10 cellular contexts compared by ENCODE assay signal in the genomic region with DNA sequence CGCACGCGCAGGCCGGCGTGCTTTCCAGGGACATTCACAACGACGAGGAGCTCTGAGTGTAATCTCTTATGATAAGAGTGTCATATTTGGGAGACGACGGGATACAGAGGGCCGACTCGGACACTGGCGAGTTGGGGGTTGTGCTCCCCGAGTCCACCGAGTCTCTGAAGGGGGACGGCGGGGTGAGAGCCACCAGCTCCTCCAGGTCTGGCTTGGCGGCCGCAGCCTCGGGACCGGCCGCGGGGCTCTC.
DNase-seq lines count a peak whose midpoint lies in the region; ATAC-seq and TF ChIP-seq lines count a peak whose summit lies in the region.
"Had no signal": no experiment of that assay in that cellular context is flagged by ENCODE, and none has a peak within 500 bp of the region (broad histone marks: within the 10 kb centered on the region; RNA-seq: fewer than 3 reads in every experiment).

No MANE protein-coding gene starts in this region.

- TF ChIP-seq CTCF in CD14-positive monocyte (IDR thresholded peaks at IDR 0.05) (no peak), nephron progenitor cell (IDR thresholded peaks at IDR 0.05) (no peak)

- H3K4me1 Mint-ChIP-seq in CD14-positive monocyte (peaks cover 13% of the 10 kb centered on the region), nephron progenitor cell (no peaks in the 10 kb centered on the region)
- peaks cover 26% of the 10 kb centered on the region for H3K4me1 Mint-ChIP-seq in dendritic cell treated with granulocyte-macrophage colony-stimulating factor and Interleukin-4, amounts not matched to agents 40 ng/mL and 50 ng/mL, for 4 days (ENCODE audit: low read depth)

- peak overlapping the region in 2 of 7 donors; percentile 33 to 72 for H3K27ac Mint-ChIP-seq in CD14-positive monocyte
- H3K27ac Mint-ChIP-seq in dendritic cell treated with granulocyte-macrophage colony-stimulating factor and Interleukin-4, amounts not matched to agents 40 ng/mL and 50 ng/mL, for 4 days: peak overlapping the region; percentile 60
- no peak overlapping the region for H3K27ac Mint-ChIP-seq in nephron progenitor cell

- intact Hi-C loops in CD14-positive monocyte (cut with micrococcal nuclease): no loop called here
- intact Hi-C loops in dendritic cell treated with granulocyte-macrophage colony-stimulating factor and Interleukin-4, amounts not matched to agents 40 ng/mL and 50 ng/mL, for 4 days (cut with micrococcal nuclease): no loop called here

- H3K9me3 Mint-ChIP-seq in CD14-positive monocyte: peaks cover 0 to 9% (median 5%) of the 10 kb centered on the region in 7 donors
- H3K9me3 Mint-ChIP-seq in dendritic cell treated with granulocyte-macrophage colony-stimulating factor and Interleukin-4, amounts not matched to agents 40 ng/mL and 50 ng/mL, for 4 days: no peaks in the 10 kb centered on the region
- peaks cover 4% of the 10 kb centered on the region for H3K9me3 Mint-ChIP-seq in nephron progenitor cell

- peak overlapping the region; percentile 70 to 91 for H3K4me3 Mint-ChIP-seq in CD14-positive monocyte
- peak overlapping the region; percentile 73 for H3K4me3 Mint-ChIP-seq in dendritic cell treated with granulocyte-macrophage colony-stimulating factor and Interleukin-4, amounts not matched to agents 40 ng/mL and 50 ng/mL, for 4 days
- H3K4me3 Mint-ChIP-seq in nephron progenitor cell: peak overlapping the region; percentile 81

- ATAC-seq in HG02884 (IDR thresholded peaks at IDR 0.05; ENCODE audit: unreplicated experiment) (peak; percentile 40), HG03280 (IDR thresholded peaks at IDR 0.05; ENCODE audit: unreplicated experiment) (no peak), HG03565 (IDR thresholded peaks at IDR 0.05; ENCODE audit: unreplicated experiment) (no peak)

- peaks cover 0 to 9% of the 10 kb centered on the region in 2 donors for H3K36me3 Mint-ChIP-seq in CD14-positive monocyte
- no peaks in the 10 kb centered on the region for H3K36me3 Mint-ChIP-seq in dendritic cell treated with granulocyte-macrophage colony-stimulating factor and Interleukin-4, amounts not matched to agents 40 ng/mL and 50 ng/mL, for 4 days (ENCODE audit: low read depth)
- H3K36me3 Mint-ChIP-seq in nephron progenitor cell (ENCODE audit: low read depth): no peaks in the 10 kb centered on the region

- H3K27me3 Mint-ChIP-seq in CD14-positive monocyte (ENCODE audit: low read depth in 3 of 3): peaks cover 47 to 61% (median 54%) of the 10 kb centered on the region in 3 donors
- peaks cover 59% of the 10 kb centered on the region for H3K27me3 Mint-ChIP-seq in dendritic cell treated with granulocyte-macrophage colony-stimulating factor and Interleukin-4, amounts not matched to agents 40 ng/mL and 50 ng/mL, for 4 days
- H3K27me3 Mint-ChIP-seq in nephron progenitor cell (ENCODE audit: low read depth, poor library complexity): peaks cover 56% of the 10 kb centered on the region

- DNase-seq in CD14-positive monocyte (ENCODE audit: low spot score) (no peak), nephron progenitor cell (no peak), occipital lobe (lab: John Stamatoyannopoulos, UW) (no peak), medulla oblongata (ENCODE audit: extremely low spot score) (no peak)
- DNase-seq: amygdala, Kasumi-1 had no signal
